In the genomic region with DNA sequence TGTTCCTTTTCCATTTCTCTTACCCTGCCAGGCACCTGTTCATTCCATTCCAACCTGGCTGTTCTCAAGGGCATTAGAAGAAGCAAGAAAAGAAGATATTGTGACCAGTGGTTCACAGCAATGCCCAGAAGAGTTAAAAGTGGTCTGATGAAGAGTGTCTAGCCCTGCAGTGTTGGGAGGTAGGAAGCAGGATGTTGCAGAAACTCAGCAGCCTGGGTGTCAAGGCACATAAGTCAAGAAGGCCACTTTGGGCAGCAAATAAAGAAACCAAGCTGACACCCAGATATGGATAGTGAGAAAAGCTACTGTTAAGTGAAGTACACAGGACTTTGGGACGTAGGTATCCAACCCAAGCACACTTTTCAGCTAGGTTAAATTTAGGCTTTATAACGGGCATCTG, we compare ENCODE assay signal across 8 cellular contexts.
"Had no signal": no experiment of that assay in that cellular context is flagged by ENCODE, and none has a peak within 500 bp of the region (broad histone marks: within the 10 kb centered on the region; RNA-seq: fewer than 3 reads in every experiment).

No MANE protein-coding gene starts in this region.

- H3K4me3 Mint-ChIP-seq: GM23338, H9, HFFc6 had no signal

- H3K4me1 Mint-ChIP-seq: GM23338, H9 had no signal

- H3K27ac ChIP-seq: GM23248 had no signal

- DNase-seq: GM23248, GOT3, H7, H9, HCEC 1CT, HFFc6 had no signal

- H3K9me3 Mint-ChIP-seq: GM23338, H9 had no signal

- H3K27ac Mint-ChIP-seq: GM23338, H9, HFFc6 had no signal

- ATAC-seq: GM23338, HCT116 had no signal
